In the genomic region with DNA sequence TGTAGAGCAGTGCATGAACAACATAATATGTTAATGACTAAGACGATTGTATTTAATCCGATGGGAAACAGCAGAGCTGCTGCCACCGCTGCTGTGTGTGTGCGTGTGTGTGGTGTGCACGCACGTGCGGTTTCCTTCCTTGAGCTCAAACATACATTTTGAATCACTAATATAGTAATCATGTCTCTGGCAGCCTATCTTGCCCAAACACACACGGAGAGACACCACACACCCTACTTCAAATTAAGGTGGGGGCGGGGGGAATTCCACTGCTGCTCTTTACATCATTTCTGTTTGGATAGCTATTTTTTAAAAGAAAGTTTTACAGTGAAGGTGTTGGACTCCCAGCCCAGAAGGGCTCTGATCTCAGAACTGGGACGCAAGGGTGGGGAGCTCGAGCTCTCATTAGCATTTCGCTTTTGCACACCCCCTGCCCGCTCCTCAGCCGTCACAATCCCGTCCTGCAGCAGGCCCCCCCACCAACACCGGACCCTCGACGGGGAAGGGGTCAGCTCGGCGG, we compare ENCODE assay signal across 9 cellular contexts. TPM values are rescaled to one million over a fixed set of nuclear protein-coding genes. Genes with fewer than 3 reads are reported as not detected.
DNase-seq lines count a peak whose midpoint lies in the region; ATAC-seq and TF ChIP-seq lines count a peak whose summit lies in the region.
"Had no signal": no experiment of that assay in that cellular context is flagged by ENCODE, and none has a peak within 500 bp of the region (broad histone marks: within the 10 kb centered on the region; RNA-seq: fewer than 3 reads in every experiment).

No MANE protein-coding gene starts in this region.

- peak; percentile 71 for ATAC-seq in activated naive CD8-positive, alpha-beta T cell treated with anti-CD3 and anti-CD28 coated beads, Interleukin-2, amount 50 U/mL, for 24 hours
- peak; percentile 44 to 67 (median 55) for ATAC-seq in natural killer cell
- no peak for ATAC-seq in GM19397 (IDR thresholded peaks at IDR 0.05; ENCODE audit: unreplicated experiment)
- no peak for ATAC-seq in GM18907 (IDR thresholded peaks at IDR 0.05; ENCODE audit: unreplicated experiment)
- ATAC-seq in left lobe of liver, result no peak

- CTCF ChIA-PET in AG04449 (lab: Yijun Ruan, JAX), result interaction anchor here (0.6 to 2.0 kb wide), 3 partner anchors 12 to 460 kb away, joined by 3 to 9 read pairs (median 5); no protein-coding TSS in a partner anchor

- intact Hi-C loops in natural killer cell (cut with micrococcal nuclease), result no loop called here

- peak overlapping the region; percentile 44 for H3K4me3 Mint-ChIP-seq in activated naive CD8-positive, alpha-beta T cell treated with anti-CD3 and anti-CD28 coated beads, Interleukin-2, amount 50 U/mL, for 24 hours
- H3K4me3 Mint-ChIP-seq in natural killer cell, result peak overlapping the region; percentile 43

- H3K27me3 Mint-ChIP-seq in activated naive CD8-positive, alpha-beta T cell treated with anti-CD3 and anti-CD28 coated beads, Interleukin-2, amount 50 U/mL, for 24 hours, result peaks cover 25% of the 10 kb centered on the region
- peaks cover 31 to 48% of the 10 kb centered on the region in 2 donors for H3K27me3 Mint-ChIP-seq in natural killer cell (ENCODE audit: low read depth in 2 of 2)

- no peaks in the 10 kb centered on the region for H3K36me3 Mint-ChIP-seq in activated naive CD8-positive, alpha-beta T cell treated with anti-CD3 and anti-CD28 coated beads, Interleukin-2, amount 50 U/mL, for 24 hours (ENCODE audit: low read depth)
- no peaks in the 10 kb centered on the region for H3K36me3 Mint-ChIP-seq in natural killer cell

- POLR2A ChIA-PET in AG04449 (lab: Yijun Ruan, JAX), result no interaction called here

- DNase-seq in AG04449 (ENCODE audit: low read depth, low spot score) (peak; percentile 19), T-helper 22 cell (ENCODE audit: low read depth) (peak; percentile 30), natural killer cell (no peak), left lobe of liver (ENCODE audit: low spot score) (no peak), 8988T (no peak)
- peak; percentile 47 for DNase-seq in activated naive CD8-positive, alpha-beta T cell treated with anti-CD3 and anti-CD28 coated beads, Interleukin-2, amount 50 U/mL, for 24 hours
- DNase-seq: hippocampal formation had no signal

- TF ChIP-seq CTCF in AG04449 (IDR thresholded peaks at IDR 0.05; ENCODE audit: insufficient read depth, low read length, missing control alignments) (no peak), natural killer cell (IDR thresholded peaks at IDR 0.05) (no peak)

- H3K4me3 ChIP-seq in AG04449 (ENCODE audit: low read depth, low read length), result no peak overlapping the region

- peaks cover 14% of the 10 kb centered on the region for H3K4me1 Mint-ChIP-seq in activated naive CD8-positive, alpha-beta T cell treated with anti-CD3 and anti-CD28 coated beads, Interleukin-2, amount 50 U/mL, for 24 hours
- H3K4me1 Mint-ChIP-seq in natural killer cell, result peaks cover 7 to 9% of the 10 kb centered on the region in 2 donors

- peak overlapping the region; percentile 59 for H3K27ac Mint-ChIP-seq in activated naive CD8-positive, alpha-beta T cell treated with anti-CD3 and anti-CD28 coated beads, Interleukin-2, amount 50 U/mL, for 24 hours
- peak overlapping the region in 1 of 2 donors; percentile 27 for H3K27ac Mint-ChIP-seq in natural killer cell

- no peaks in the 10 kb centered on the region for H3K9me3 Mint-ChIP-seq in activated naive CD8-positive, alpha-beta T cell treated with anti-CD3 and anti-CD28 coated beads, Interleukin-2, amount 50 U/mL, for 24 hours
- no peaks in the 10 kb centered on the region for H3K9me3 Mint-ChIP-seq in natural killer cell

RNA-seq across cellular contexts. Expression of a gene that starts 0.6 kb away (rescaled TPM):
- total RNA-seq in natural killer cell (1 to 10 TPM in 2 of 3 donors, not detected in 1; 1.0 to 7.5 TPM), left lobe of liver (6.6 TPM)

RNA-seq across cellular contexts. Expression of a gene that starts 33.9 kb away (rescaled TPM):
- total RNA-seq in natural killer cell, result 1 to 10 TPM; 2.6 to 8.7 (median 6.7) TPM
- not detected for total RNA-seq in left lobe of liver

Comparison
In these comparisons a context has a peak if more than half of its experiments do, and no peak if none do; other contexts are left out.
1. DNase-seq: peak in AG04449 (single experiment), T-helper 22 cell (single experiment) and activated naive CD8-positive, alpha-beta T cell treated with anti-CD3 and anti-CD28 coated beads, Interleukin-2, amount 50 U/mL, for 24 hours (single experiment); none in natural killer cell (single experiment), left lobe of liver (single experiment) and 8988T (single experiment).
2. ATAC-seq: peak in activated naive CD8-positive, alpha-beta T cell treated with anti-CD3 and anti-CD28 coated beads, Interleukin-2, amount 50 U/mL, for 24 hours (single experiment) and natural killer cell (3 of 3); none in GM19397 (single experiment), GM18907 (single experiment) and left lobe of liver (single experiment).